1 cellular context compared by ENCODE assay signal in genomic region chr2:47093626-47094025, GRCh38.
TF ChIP-seq lines count a peak whose summit lies in the region.

No MANE protein-coding gene starts in this region.

TF ChIP-seq in IMR-90, 13 proteins besides CTCF, POLR2A, EP300 and RAD21 (continued from another document):
- no peak for TF ChIP-seq NFE2L2 (IDR thresholded peaks at IDR 0.05; ENCODE audit: low read depth, low read length)
